ENCODE assay signal across 1 cellular context in genomic region chr9:109728696-109729300, GRCh38.
TF ChIP-seq lines count a peak whose summit lies in the region.

No MANE protein-coding gene starts in this region.

TF ChIP-seq in SK-N-SH treated with all-trans-retinoic acid at 6 μM for 48 hours, 23 proteins besides CTCF, POLR2A, EP300 and RAD21 (continued from another document):
- TF ChIP-seq ZFP30 (CRISPR knock-in tag; IDR thresholded peaks at IDR 0.05) = no peak
- TF ChIP-seq ZNF8 (CRISPR knock-in tag; IDR thresholded peaks at IDR 0.05) = no peak
- no peak for TF ChIP-seq GLIS3 (CRISPR knock-in tag; IDR thresholded peaks at IDR 0.05)
- TF ChIP-seq TSHZ2 (CRISPR knock-in tag; IDR thresholded peaks at IDR 0.05) = no peak
- TF ChIP-seq PATZ1 (CRISPR knock-in tag; IDR thresholded peaks at IDR 0.05; ENCODE audit: borderline replicate concordance) = no peak
- TF ChIP-seq ZFP3 (CRISPR knock-in tag; IDR thresholded peaks at IDR 0.05) = no peak
- TF ChIP-seq ZC3H10 (CRISPR knock-in tag; IDR thresholded peaks at IDR 0.05) = no peak
- no peak for TF ChIP-seq TCF4 (CRISPR knock-in tag; IDR thresholded peaks at IDR 0.05; ENCODE audit: borderline replicate concordance)
TF ChIP-seq in SK-N-SH treated with all-trans-retinoic acid at 6 μM for 48 hours: peak in this region for 0.
